In genomic region chr2:100416397-100416938, GRCh38 we compare ENCODE assay signal across 8 cellular contexts. TPM values are rescaled to one million over a fixed set of nuclear protein-coding genes. Genes with fewer than 3 reads are reported as not detected.
DNase-seq lines count a peak whose midpoint lies in the region; ATAC-seq and TF ChIP-seq lines count a peak whose summit lies in the region.

No MANE protein-coding gene starts in this region.

- H3K9me2 ChIP-seq in Loucy (replicated peaks; ENCODE audit: low read depth, low read length) = no peaks in the 10 kb centered on the region

- peak overlapping the region in 7 of 10 donors; percentile 38 to 92 (median 70) for H3K27ac Mint-ChIP-seq in naive thymus-derived CD8-positive, alpha-beta T cell

- no peaks in the 10 kb centered on the region for H3K27me3 ChIP-seq in BJ (ENCODE audit: control insufficient read depth, insufficient read depth, low read length)
- H3K27me3 ChIP-seq in Loucy (ENCODE audit: insufficient read depth, low read length, poor library complexity, severe bottlenecking) = peaks cover 18% of the 10 kb centered on the region
- peaks cover 0 to 8% of the 10 kb centered on the region in 2 donors for H3K27me3 ChIP-seq in duodenal mucosa (ENCODE audit: control insufficient read depth in 1 of 2, insufficient read depth in 2 of 2, low read length in 2 of 2)

- no peak for ATAC-seq in naive thymus-derived CD8-positive, alpha-beta T cell

- POLR2A ChIA-PET in BJ (lab: Charles Lee) = interaction anchor here (0.6 to 0.9 kb wide), 2 partner anchors 81 to 147 kb away, joined by 5 to 8 read pairs; partner anchors contain the start of gene PDCL3
- POLR2A ChIA-PET in naive thymus-derived CD8-positive, alpha-beta T cell (lab: Charles Lee) = interaction anchor here (0.7 to 1.5 kb wide), 2 partner anchors 146 to 585 kb away, joined by 3 to 11 read pairs; partner anchors contain the start of genes PDCL3 and RPL31

- H3K9me3 ChIP-seq in Loucy (ENCODE audit: insufficient read depth, low read depth, low read length) (no peaks in the 10 kb centered on the region), duodenal mucosa (ENCODE audit: control insufficient read depth in 1 of 2, low read length in 2 of 2) (no peaks in the 10 kb centered on the region)

- DNase-seq in BJ (ENCODE audit: low read depth) = no peak
- no peak for DNase-seq in naive thymus-derived CD8-positive, alpha-beta T cell
- no peak for DNase-seq in NCI-H128 (lab: John Stamatoyannopoulos, UW; ENCODE audit: unreplicated experiment)
- no peak for DNase-seq in DMS 273 (lab: John Stamatoyannopoulos, UW; ENCODE audit: unreplicated experiment)
- no peak for DNase-seq in middle frontal gyrus (ENCODE audit: extremely low spot score, low spot score)
- DNase-seq in kidney tubule cell (ENCODE audit: low spot score) = no peak

- CTCF ChIA-PET in BJ (lab: Yijun Ruan, JAX) = interaction anchor here (0.6 to 1.4 kb wide), 3 partner anchors 9 to 154 kb away, joined by 3 to 8 read pairs (median 3); no protein-coding TSS in a partner anchor

- no peaks in the 10 kb centered on the region for H3K36me3 ChIP-seq in BJ (ENCODE audit: control insufficient read depth, insufficient read depth, low read length)
- H3K36me3 ChIP-seq in Loucy (ENCODE audit: insufficient read depth, low read length) = no peaks in the 10 kb centered on the region
- no peaks in the 10 kb centered on the region for H3K36me3 ChIP-seq in duodenal mucosa (ENCODE audit: control insufficient read depth in 1 of 2, insufficient read depth in 2 of 2, low read length in 2 of 2)

- no peaks in the 10 kb centered on the region for H3K27me3 Mint-ChIP-seq in naive thymus-derived CD8-positive, alpha-beta T cell

- no peak overlapping the region for H3K27ac ChIP-seq in duodenal mucosa (ENCODE audit: low read depth, low read length)

- H3K4me3 Mint-ChIP-seq in naive thymus-derived CD8-positive, alpha-beta T cell = peak overlapping the region; percentile 86 to 97 (median 94)

- no peaks in the 10 kb centered on the region for H3K9me3 Mint-ChIP-seq in naive thymus-derived CD8-positive, alpha-beta T cell

- H3F3A ChIP-seq in Loucy (ENCODE audit: low read depth) = peaks cover 5% of the 10 kb centered on the region; the same call in 1 of the 2 replicates

- H4K20me1 ChIP-seq in Loucy (ENCODE audit: insufficient read depth, low read length, poor library complexity, severe bottlenecking) = no peaks in the 10 kb centered on the region

- H3K4me3 ChIP-seq in BJ (ENCODE audit: low read depth, low read length) (peak overlapping the region; percentile 73), Loucy (ENCODE audit: low read length, poor library complexity, severe bottlenecking) (peak overlapping the region; percentile 97), duodenal mucosa (ENCODE audit: low read depth in 1 of 2, low read length in 2 of 2) (peak overlapping the region; percentile 70 to 80)

- TF ChIP-seq CTCF in BJ (IDR thresholded peaks at IDR 0.05; ENCODE audit: insufficient read depth, low read depth, low read length) = no peak
- TF ChIP-seq CTCF in Loucy (conservative IDR thresholded peaks at IDR 0.05; ENCODE audit: low read length) = no peak

- H3K4me2 ChIP-seq in Loucy (ENCODE audit: low read depth, low read length, poor library complexity, severe bottlenecking) = peak overlapping the region; percentile 83

- H2AFZ ChIP-seq in Loucy (ENCODE audit: low read length) = peak overlapping the region; percentile 99

- H3K79me2 ChIP-seq in Loucy (ENCODE audit: insufficient read depth, low read length) = 0 out of 2 replicates have a peak, but pooled peaks cover 4% of the 10 kb centered on the region

- peak overlapping the region; percentile 76 for H3K9ac ChIP-seq in Loucy (ENCODE audit: low read depth, low read length, poor library complexity, severe bottlenecking)
- H3K9ac ChIP-seq in duodenal mucosa (ENCODE audit: low read depth in 1 of 2, low read length in 2 of 2) = peak overlapping the region; percentile 4 to 16

- H3K36me3 Mint-ChIP-seq in naive thymus-derived CD8-positive, alpha-beta T cell = no peaks in the 10 kb centered on the region

- H3K4me1 ChIP-seq in Loucy (ENCODE audit: insufficient read depth, low read length, poor library complexity, severe bottlenecking) (peaks cover 32% of the 10 kb centered on the region), duodenal mucosa (ENCODE audit: control insufficient read depth in 1 of 2, insufficient read depth in 2 of 2, low read length in 2 of 2) (peaks cover 6 to 10% of the 10 kb centered on the region in 2 donors)

- peaks cover 11 to 31% (median 26%) of the 10 kb centered on the region in 4 donors for H3K4me1 Mint-ChIP-seq in naive thymus-derived CD8-positive, alpha-beta T cell

RNA-seq across cellular contexts. Expression of gene CHST10, which starts 1.0 kb away (rescaled TPM):
- polyA plus RNA-seq in BJ (2011; rRNA removed) = 11.5 and 11.7 TPM in 2 replicates
- 4.7 and 6.1 TPM in 2 replicates for polyA minus RNA-seq in BJ (2011; rRNA and poly(A)+ RNA removed)
- total RNA-seq in naive thymus-derived CD8-positive, alpha-beta T cell = 1 to 10 TPM; 6.4 to 7.5 TPM
- 1 to 10 TPM; 5.0 to 8.2 (median 5.0) TPM for polyA plus RNA-seq in naive thymus-derived CD8-positive, alpha-beta T cell

RNA-seq across cellular contexts. Expression of gene NMS, which starts 53.8 kb away (rescaled TPM):
- polyA plus RNA-seq in BJ (2011; rRNA removed) = not detected in 2 replicates
- polyA minus RNA-seq in BJ (2011; rRNA and poly(A)+ RNA removed) = not detected in 2 replicates
- not detected for total RNA-seq in naive thymus-derived CD8-positive, alpha-beta T cell
- not detected for polyA plus RNA-seq in naive thymus-derived CD8-positive, alpha-beta T cell
